In the genomic region with DNA sequence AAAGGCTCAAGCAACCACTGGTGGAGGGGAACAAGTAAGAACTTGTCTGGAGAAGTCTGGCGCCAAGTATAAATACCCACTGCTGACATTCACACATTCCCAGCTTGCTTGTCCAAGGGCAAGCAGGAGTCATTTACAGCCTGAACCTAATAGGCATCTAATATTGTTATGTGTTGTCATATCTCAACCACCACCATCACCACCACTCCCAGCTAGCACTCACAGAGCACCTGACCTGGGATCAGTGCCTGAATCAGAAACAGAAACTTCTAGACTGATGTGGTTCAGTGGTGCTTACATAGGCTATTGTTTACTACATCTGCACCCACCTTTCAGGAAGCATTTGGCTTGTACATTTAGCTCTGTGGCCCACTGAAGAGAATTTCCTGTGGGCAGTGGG, we compare ENCODE assay signal across 8 cellular contexts.
DNase-seq lines count a peak whose midpoint lies in the region; ATAC-seq and TF ChIP-seq lines count a peak whose summit lies in the region.
"Not testable (repeated sequence)": the region's sequence is repeated elsewhere in the genome, so short reads cannot be mapped to it uniquely, and the experiment has no call there.

No MANE protein-coding gene starts in this region.

- not testable (repeated sequence) for H3K4me1 Mint-ChIP-seq in central memory CD8-positive, alpha-beta T cell; stimulated activated memory B cell treated with anti-CD40 and anti-IgM and Interleukin-4, amounts not matched to agents 10 μg/mL and 1 μg/mL and 100 μg/mL, for 72 hours

- CTCF ChIA-PET in Panc1 (lab: Charles Lee): not testable (repeated sequence)

- POLR2A ChIA-PET in Panc1 (lab: Charles Lee): not testable (repeated sequence)

- intact Hi-C loops in Panc1 (cut with micrococcal nuclease; ENCODE audit: unreplicated experiment): not testable (repeated sequence)

- in situ Hi-C loops in Panc1 (cut with HindIII; ENCODE audit: low pct_unique_long_range_greater_than_20kb, low sequenced_read_pairs): not testable (repeated sequence)

- not testable (repeated sequence) for TF ChIP-seq CTCF in Panc1 (IDR thresholded peaks at IDR 0.05)

- not testable (repeated sequence) for H3K4me3 Mint-ChIP-seq in central memory CD8-positive, alpha-beta T cell; stimulated activated memory B cell treated with anti-CD40 and anti-IgM and Interleukin-4, amounts not matched to agents 10 μg/mL and 1 μg/mL and 100 μg/mL, for 72 hours

- not testable (repeated sequence) for H3K36me3 Mint-ChIP-seq in central memory CD8-positive, alpha-beta T cell (ENCODE audit: insufficient read depth); stimulated activated memory B cell treated with anti-CD40 and anti-IgM and Interleukin-4, amounts not matched to agents 10 μg/mL and 1 μg/mL and 100 μg/mL, for 72 hours

- not testable (repeated sequence) for H3K4me3 ChIP-seq in Panc1 (ENCODE audit: low read depth in 2 of 2, low read length in 2 of 2)

- H3K9me3 Mint-ChIP-seq in central memory CD8-positive, alpha-beta T cell; stimulated activated memory B cell treated with anti-CD40 and anti-IgM and Interleukin-4, amounts not matched to agents 10 μg/mL and 1 μg/mL and 100 μg/mL, for 72 hours: not testable (repeated sequence)

- H3K4me1 ChIP-seq in Panc1 (ENCODE audit: control insufficient read depth, insufficient read depth, low read length): not testable (repeated sequence)

- BruUV-seq in Panc1 (replicated peaks; lab: Mats Ljungman, UMichigan): not testable (repeated sequence)

- not testable (repeated sequence) for H3K27me3 Mint-ChIP-seq in central memory CD8-positive, alpha-beta T cell; stimulated activated memory B cell treated with anti-CD40 and anti-IgM and Interleukin-4, amounts not matched to agents 10 μg/mL and 1 μg/mL and 100 μg/mL, for 72 hours

- not testable (repeated sequence) for H3K36me3 ChIP-seq in Panc1 (ENCODE audit: control insufficient read depth, insufficient read depth, low read length)

- not testable (repeated sequence) for H3K27ac ChIP-seq in Panc1 (ENCODE audit: low read length)

- DNase-seq in Panc1 (ENCODE audit: low read depth, low spot score); central memory CD8-positive, alpha-beta T cell (ENCODE audit: low spot score in 2 of 2): not testable (repeated sequence)

- not testable (repeated sequence) for H3K27me3 ChIP-seq in Panc1 (ENCODE audit: control insufficient read depth, insufficient read depth, low read length)

- not testable (repeated sequence) for H3K27ac Mint-ChIP-seq in central memory CD8-positive, alpha-beta T cell (ENCODE audit: low read depth); stimulated activated memory B cell treated with anti-CD40 and anti-IgM and Interleukin-4, amounts not matched to agents 10 μg/mL and 1 μg/mL and 100 μg/mL, for 72 hours

- TF ChIP-seq POLR2A in GM18505 (IDR thresholded peaks at IDR 0.05; ENCODE audit: borderline replicate concordance, extremely low read depth, insufficient read depth, insufficient read length): not testable (repeated sequence)

- ATAC-seq in GM18505 (IDR thresholded peaks at IDR 0.05; ENCODE audit: unreplicated experiment): peak; percentile 97
- ATAC-seq in GM19324 (IDR thresholded peaks at IDR 0.05; ENCODE audit: low FRiP score, unreplicated experiment): peak; percentile 71
- peak; percentile 90 for ATAC-seq in GM21528 (IDR thresholded peaks at IDR 0.05; ENCODE audit: low FRiP score, unreplicated experiment)
- ATAC-seq in HG02870 (IDR thresholded peaks at IDR 0.05; ENCODE audit: unreplicated experiment): peak; percentile 83
- peak; percentile 80 for ATAC-seq in HG03175 (IDR thresholded peaks at IDR 0.05; ENCODE audit: unreplicated experiment)
- ATAC-seq in Panc1: peak; percentile 47; the same call in 1 of the 2 replicates
- peak; percentile 49 for ATAC-seq in central memory CD8-positive, alpha-beta T cell (replicated peaks; ENCODE audit: extremely low read depth, poor library complexity, severe bottlenecking)
- peak; percentile 73 for ATAC-seq in stimulated activated memory B cell treated with anti-CD40 and anti-IgM and Interleukin-4, amounts not matched to agents 10 μg/mL and 1 μg/mL and 100 μg/mL, for 72 hours

- not testable (repeated sequence) for H3K9me3 ChIP-seq in Panc1 (ENCODE audit: control insufficient read depth, insufficient read depth, low read depth, low read length)

Comparison
In these comparisons a context has a peak if more than half of its experiments do, and no peak if none do; other contexts are left out.
1. ATAC-seq: peak in every context shown above with its lines; median percentile 97 in GM18505; 90 in GM21528; 83 in HG02870; 80 in HG03175; 73 in stimulated activated memory B cell treated with anti-CD40 and anti-IgM and Interleukin-4, amounts not matched to agents 10 μg/mL and 1 μg/mL and 100 μg/mL, for 72 hours; 71 in GM19324; 49 in central memory CD8-positive, alpha-beta T cell; 47 in Panc1.